Comparison of ENCODE assay signal across 8 cellular contexts in genomic region chr19:11813801-11814706, GRCh38. TPM values are rescaled to one million over a fixed set of nuclear protein-coding genes. Genes with fewer than 3 reads are reported as not detected.
DNase-seq lines count a peak whose midpoint lies in the region; ATAC-seq and TF ChIP-seq lines count a peak whose summit lies in the region.

TSS of gene ZNF440 (plus strand) at chr19:11814273. CDS start at chr19:11814448, 175 bp downstream.

- H3K9me3 ChIP-seq in neural cell (ENCODE audit: low read length) = peaks cover under 1% of the 10 kb centered on the region

- H3K27ac Mint-ChIP-seq in stimulated activated naive CD8-positive, alpha-beta T cell treated with anti-CD3 and anti-CD28 coated beads, Interleukin-15, amount 100 ng/mL, for 72 hours = peak within 1 kb of the TSS; percentile 92 to 96

- peak; percentile 93 for ATAC-seq in GM21619 (IDR thresholded peaks at IDR 0.05; ENCODE audit: unreplicated experiment)
- peak; percentile 100 for ATAC-seq in stimulated activated naive CD8-positive, alpha-beta T cell treated with anti-CD3 and anti-CD28 coated beads, Interleukin-15, amount 100 ng/mL, for 72 hours

- no peaks in the 10 kb centered on the region for H3F3A ChIP-seq in neural cell (ENCODE audit: insufficient read depth, low read length, poor library complexity, severe bottlenecking)

- TF ChIP-seq CTCF in fibroblast of villous mesenchyme (IDR thresholded peaks at IDR 0.05; ENCODE audit: insufficient read depth, low read depth, low read length) (no peak), neural cell (IDR thresholded peaks at IDR 0.05; ENCODE audit: poor library complexity, severe bottlenecking) (no peak)

- H3K4me2 ChIP-seq in neural cell (ENCODE audit: low read length) = peak within 1 kb of the TSS; percentile 65

- peak within 1 kb of the TSS; percentile 76 for H2AFZ ChIP-seq in neural cell (ENCODE audit: low read depth, low read length)

- peak within 1 kb of the TSS; percentile 91 to 92 for H3K4me3 Mint-ChIP-seq in stimulated activated naive CD8-positive, alpha-beta T cell treated with anti-CD3 and anti-CD28 coated beads, Interleukin-15, amount 100 ng/mL, for 72 hours

- no peaks in the 10 kb centered on the region for H3K27me3 ChIP-seq in neural cell (ENCODE audit: insufficient read depth, low read depth, low read length)

- DNase-seq in DMS53 treated with DMSO at 0.1 percent for 48 hours (lab: John Stamatoyannopoulos, UW; ENCODE audit: unreplicated experiment) (peak; percentile 88), KBM-7 (peak; percentile 86), RPMI8226 (peak; percentile 94), fibroblast of villous mesenchyme (ENCODE audit: low read depth) (peak; percentile 92)
- peak; percentile 80 for DNase-seq in activated effector memory CD4-positive, alpha-beta T cell treated with Interleukin-2 at 50 U/mL for 16 hours
- peak; percentile 84 to 88 for DNase-seq in stimulated activated naive CD8-positive, alpha-beta T cell treated with anti-CD3 and anti-CD28 coated beads, Interleukin-15, amount 100 ng/mL, for 72 hours

- no peaks in the 10 kb centered on the region for H4K20me1 ChIP-seq in neural cell (ENCODE audit: insufficient read depth)

- peak; percentile 30 for TF ChIP-seq RAD21 in neural cell (conservative IDR thresholded peaks at IDR 0.05)

- no peaks in the 10 kb centered on the region for H3K27me3 Mint-ChIP-seq in stimulated activated naive CD8-positive, alpha-beta T cell treated with anti-CD3 and anti-CD28 coated beads, Interleukin-15, amount 100 ng/mL, for 72 hours

- in situ Hi-C loops in KBM-7 (cut with MboI; ENCODE audit: low pct_unique_long_range_greater_than_20kb, low sequenced_read_pairs) = no loop called here

- peak within 1 kb of the TSS; percentile 88 for H3K27ac ChIP-seq in neural cell (ENCODE audit: low read length)

- H3K79me2 ChIP-seq in neural cell (replicated peaks; ENCODE audit: insufficient read depth, low read length) = peaks cover 2% of the 10 kb centered on the region

- H3K9ac ChIP-seq in neural cell (ENCODE audit: low read length) = peak within 1 kb of the TSS; percentile 87

- H3K36me3 ChIP-seq in neural cell (ENCODE audit: insufficient read depth, low read length) = no peaks in the 10 kb centered on the region

- peaks cover 26% of the 10 kb centered on the region for H3K4me1 Mint-ChIP-seq in stimulated activated naive CD8-positive, alpha-beta T cell treated with anti-CD3 and anti-CD28 coated beads, Interleukin-15, amount 100 ng/mL, for 72 hours

- peak within 1 kb of the TSS; percentile 88 for H3K4me3 ChIP-seq in fibroblast of villous mesenchyme (ENCODE audit: low read depth, low read length)
- peak within 1 kb of the TSS; percentile 90 for H3K4me3 ChIP-seq in neural cell (ENCODE audit: low read length)

- no peaks in the 10 kb centered on the region for H3K9me2 ChIP-seq in neural cell (ENCODE audit: insufficient read depth, low read length)

- peaks cover 5 to 22% of the 10 kb centered on the region in 2 donors for H3K9me3 Mint-ChIP-seq in stimulated activated naive CD8-positive, alpha-beta T cell treated with anti-CD3 and anti-CD28 coated beads, Interleukin-15, amount 100 ng/mL, for 72 hours

- TF ChIP-seq EP300 in neural cell (conservative IDR thresholded peaks at IDR 0.05; ENCODE audit: poor library complexity, severe bottlenecking) = peak; percentile 47

TF ChIP-seq in neural cell, 6 proteins besides CTCF, POLR2A, EP300 and RAD21:
- TF ChIP-seq TAF1 (IDR thresholded peaks at IDR 0.05; ENCODE audit: low read depth) = peak; percentile 86
- TF ChIP-seq POLR2AphosphoS5 (IDR thresholded peaks at IDR 0.05) = peak; percentile 85
- no peak for TF ChIP-seq EZH2 (IDR thresholded peaks at IDR 0.05; ENCODE audit: borderline replicate concordance, insufficient read depth, low read length, poor library complexity, severe bottlenecking)
- peak; percentile 22 for TF ChIP-seq SMC3 (conservative IDR thresholded peaks at IDR 0.05; ENCODE audit: poor library complexity)
- TF ChIP-seq REST (IDR thresholded peaks at IDR 0.05; ENCODE audit: borderline replicate concordance) = peak; percentile 21
- TF ChIP-seq MXI1 (conservative IDR thresholded peaks at IDR 0.05; ENCODE audit: poor library complexity, severe bottlenecking) = peak; percentile 45
TF ChIP-seq in neural cell: peak in this region for 5.

RNA-seq across cellular contexts. Expression of gene ZNF440, which starts in this region (rescaled TPM):
- total RNA-seq in fibroblast of villous mesenchyme = 6.8 and 9.5 TPM in 2 replicates
- 24.7 and 26.6 TPM in 2 replicates for polyA plus RNA-seq in neural cell
- polyA minus RNA-seq in neural cell = 42.9 and 51.5 TPM in 2 replicates

Comparison
In these comparisons a context has a peak if more than half of its experiments do, and no peak if none do; other contexts are left out.
1. Peak in every context shown above with its lines: DNase-seq, ATAC-seq, H3K4me3 ChIP-seq and H3K27ac ChIP-seq.